10 cellular contexts compared by ENCODE assay signal in genomic region chr4:153759407-153760226, GRCh38. TPM values are rescaled to one million over a fixed set of nuclear protein-coding genes. Genes with fewer than 3 reads are reported as not detected.
DNase-seq lines count a peak whose midpoint lies in the region; ATAC-seq and TF ChIP-seq lines count a peak whose summit lies in the region.
"Had no signal": no experiment of that assay in that cellular context is flagged by ENCODE, and none has a peak within 500 bp of the region (broad histone marks: within the 10 kb centered on the region; RNA-seq: fewer than 3 reads in every experiment).

Gene RNF175, minus strand, starts transcription at chr4:153760024. Its CDS starts 162 bp downstream, at chr4:153759862.

- TF ChIP-seq CTCF in foreskin fibroblast (IDR thresholded peaks at IDR 0.05; ENCODE audit: low read depth, low read length) (no peak), parathyroid adenoma (IDR thresholded peaks at IDR 0.05) (no peak)

- no peaks in the 10 kb centered on the region for H3K79me2 ChIP-seq in parathyroid adenoma

- H3K4me3 Mint-ChIP-seq in activated CD8-positive, alpha-beta T cell treated with anti-CD3 and anti-CD28 coated beads, Interleukin-2, amount 10 ng/mL, durations not matched to agents 7 days and 5 days = peak within 1 kb of the TSS; percentile 32

- no peak within 1 kb of the TSS for H3K27ac ChIP-seq in parathyroid adenoma
- H3K27ac ChIP-seq: KMS-11 had no signal

- no peaks in the 10 kb centered on the region for H3K36me3 Mint-ChIP-seq in activated CD8-positive, alpha-beta T cell treated with anti-CD3 and anti-CD28 coated beads, Interleukin-2, amount 10 ng/mL, durations not matched to agents 7 days and 5 days (ENCODE audit: low read depth)

- H3K4me3 ChIP-seq in foreskin fibroblast (ENCODE audit: low read depth in 1 of 2, low read length in 2 of 2) (peak within 1 kb of the TSS; percentile 22 to 63), parathyroid adenoma (ENCODE audit: low read depth, low read length) (peak within 1 kb of the TSS; percentile 31)

- DNase-seq in GM03348 (ENCODE audit: low spot score) (peak; percentile 67), foreskin fibroblast (peak in 1 of 2 donors; percentile 60), NCI-H2107 treated with DMSO at 0.1 percent for 48 hours (lab: John Stamatoyannopoulos, UW; ENCODE audit: unreplicated experiment) (no peak)
- DNase-seq in activated CD8-positive, alpha-beta T cell treated with anti-CD3 and anti-CD28 coated beads, Interleukin-2, amount 10 ng/mL, durations not matched to agents 7 days and 5 days = no peak
- no peak for DNase-seq in activated effector memory CD4-positive, alpha-beta T cell treated with anti-CD3 and anti-CD28 coated beads, Interleukin-2, amount 50 U/mL, for 16 hours

- H3K9me3 Mint-ChIP-seq in activated CD8-positive, alpha-beta T cell treated with anti-CD3 and anti-CD28 coated beads, Interleukin-2, amount 10 ng/mL, durations not matched to agents 7 days and 5 days (ENCODE audit: insufficient read depth) = no peaks in the 10 kb centered on the region

- CTCF ChIA-PET in activated CD8-positive, alpha-beta T cell treated with anti-CD3 and anti-CD28 coated beads, Interleukin-2, amount 10 ng/mL, durations not matched to agents 7 days and 5 days (lab: Charles Lee) = no interaction called here

- no peak within 1 kb of the TSS for H3K9ac ChIP-seq in parathyroid adenoma
- H3K9ac ChIP-seq: KMS-11 had no signal

- H2AFZ ChIP-seq in parathyroid adenoma = peak within 1 kb of the TSS; percentile 74

- H3K36me3 ChIP-seq in parathyroid adenoma (ENCODE audit: control insufficient read depth, insufficient read depth, low read length) = no peaks in the 10 kb centered on the region

- H3K4me1 Mint-ChIP-seq in activated CD8-positive, alpha-beta T cell treated with anti-CD3 and anti-CD28 coated beads, Interleukin-2, amount 10 ng/mL, durations not matched to agents 7 days and 5 days (ENCODE audit: low read depth) = no peaks in the 10 kb centered on the region

- H3K9me3 ChIP-seq in parathyroid adenoma (ENCODE audit: control insufficient read depth, low read length) = no peaks in the 10 kb centered on the region

- no peak within 1 kb of the TSS for H3K27ac Mint-ChIP-seq in activated CD8-positive, alpha-beta T cell treated with anti-CD3 and anti-CD28 coated beads, Interleukin-2, amount 10 ng/mL, durations not matched to agents 7 days and 5 days

- H3K27me3 ChIP-seq in parathyroid adenoma (ENCODE audit: control insufficient read depth, insufficient read depth, low read length) = no peaks in the 10 kb centered on the region

- peaks cover 42% of the 10 kb centered on the region for H3K27me3 Mint-ChIP-seq in activated CD8-positive, alpha-beta T cell treated with anti-CD3 and anti-CD28 coated beads, Interleukin-2, amount 10 ng/mL, durations not matched to agents 7 days and 5 days (ENCODE audit: low read depth)

- POLR2A ChIA-PET in activated CD8-positive, alpha-beta T cell treated with anti-CD3 and anti-CD28 coated beads, Interleukin-2, amount 10 ng/mL, durations not matched to agents 7 days and 5 days (lab: Charles Lee) = no interaction called here

- peak; percentile 73 for ATAC-seq in activated CD8-positive, alpha-beta T cell treated with anti-CD3 and anti-CD28 coated beads, Interleukin-2, amount 10 ng/mL, durations not matched to agents 7 days and 5 days
- ATAC-seq in GM18505 (IDR thresholded peaks at IDR 0.05; ENCODE audit: unreplicated experiment) (no peak), GM18517 (IDR thresholded peaks at IDR 0.05; ENCODE audit: unreplicated experiment) (no peak)

- peak within 1 kb of the TSS; percentile 55 for H3K4me2 ChIP-seq in parathyroid adenoma (ENCODE audit: low read length)
- H3K4me2 ChIP-seq: KMS-11 had no signal

- no peak for TF ChIP-seq POLR2A in GM18505 (IDR thresholded peaks at IDR 0.05; ENCODE audit: borderline replicate concordance, extremely low read depth, insufficient read depth, insufficient read length)

- H3K4me1 ChIP-seq in parathyroid adenoma = no peaks in the 10 kb centered on the region

RNA-seq across cellular contexts. Expression of gene RNF175, which starts in this region (rescaled TPM):
- not detected for total RNA-seq in activated CD8-positive, alpha-beta T cell treated with anti-CD3 and anti-CD28 coated beads, Interleukin-2, amount 10 ng/mL, durations not matched to agents 7 days and 5 days
- total RNA-seq: glomerular endothelial cell had no signal

Comparison
In these comparisons a context has a peak if more than half of its experiments do, and no peak if none do; other contexts are left out.
1. Peak in ATAC-seq in activated CD8-positive, alpha-beta T cell treated with anti-CD3 and anti-CD28 coated beads, Interleukin-2, amount 10 ng/mL, durations not matched to agents 7 days and 5 days; RNA of the gene not detected or under 1 TPM.